28 cellular contexts compared by ENCODE assay signal in the genomic region with DNA sequence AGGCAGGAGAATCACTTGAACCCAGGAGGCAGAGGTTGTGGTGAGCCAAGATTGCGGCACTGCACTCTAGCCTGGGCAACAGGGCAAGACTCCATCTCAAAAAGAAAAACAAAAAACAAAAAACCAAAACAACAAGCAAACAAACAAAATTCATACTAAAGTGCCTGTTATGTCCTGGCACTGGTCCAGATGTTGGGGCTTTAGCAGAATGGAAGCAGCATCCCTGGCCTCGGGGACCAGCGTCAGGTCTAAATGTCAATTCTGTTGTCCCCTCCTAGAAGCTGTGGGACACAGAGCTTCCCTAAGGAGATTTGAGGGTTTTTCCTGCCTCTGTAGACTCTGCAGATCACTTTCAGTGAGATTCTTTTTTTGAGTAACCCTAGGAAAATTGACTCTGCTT.
"Had no signal": no experiment of that assay in that cellular context is flagged by ENCODE, and none has a peak within 500 bp of the region (broad histone marks: within the 10 kb centered on the region; RNA-seq: fewer than 3 reads in every experiment).

No MANE protein-coding gene starts in this region.

- DNase-seq: activated CD4-positive, alpha-beta memory T cell treated with anti-CD3 and anti-CD28 coated beads, Interleukin-2, amount 10 ng/mL, durations not matched to agents 7 days and 5 days; activated CD4-positive, alpha-beta T cell treated with anti-CD3 and anti-CD28 coated beads, Interleukin-2, amount 10 ng/mL, durations not matched to agents 24 days and 14 days; activated CD4-positive, CD25-positive, alpha-beta regulatory T cell treated with anti-CD3 and anti-CD28 coated beads, Interleukin-2, amount 50 U/mL, for 72 hours; activated CD8-positive, alpha-beta memory T cell treated with anti-CD3 and anti-CD28 coated beads, Interleukin-2, amount 10 ng/mL, durations not matched to agents 7 days and 5 days; activated naive CD4-positive, alpha-beta T cell; activated T-cell treated with anti-CD3 and anti-CD28 coated beads, Interleukin-2, amount 50 U/mL, for 48 hours; dorsolateral prefrontal cortex; effector memory CD4-positive, alpha-beta T cell; erythroblast; islet precursor cell; left ventricle myocardium superior; naive thymus-derived CD4-positive, alpha-beta T cell; pancreas; stimulated activated CD4-positive, alpha-beta T cell treated with anti-CD3 and anti-CD28 coated beads, Interleukin-2, amount 100 ng/mL, for 48 hours; stimulated activated naive CD4-positive, alpha-beta T cell treated with Interleukin-2 at 50 U/mL for 16 hours; SW 1271; T-helper 9 cell; upper lobe of left lung had no signal

- H3K9me3 ChIP-seq: breast epithelium, gastroesophageal sphincter, pancreas, right atrium auricular region, thoracic aorta, upper lobe of left lung, vagina had no signal

- H3K27ac ChIP-seq: breast epithelium, dorsolateral prefrontal cortex, hepatocyte, pancreas, right atrium auricular region, thoracic aorta, upper lobe of left lung, vagina had no signal

- H3K36me3 ChIP-seq: breast epithelium, gastroesophageal sphincter, pancreas, right atrium auricular region, thoracic aorta, vagina had no signal

- H3K4me1 ChIP-seq: breast epithelium, pancreas, right atrium auricular region, upper lobe of left lung, vagina had no signal

- H3K4me3 ChIP-seq: breast epithelium, dorsolateral prefrontal cortex, gastroesophageal sphincter, hepatocyte, pancreas, right atrium auricular region, thoracic aorta, upper lobe of left lung, vagina had no signal

- ATAC-seq: activated CD8-positive, alpha-beta memory T cell treated with anti-CD3 and anti-CD28 coated beads, Interleukin-2, amount 10 ng/mL, durations not matched to agents 7 days and 5 days; activated naive CD4-positive, alpha-beta T cell treated with anti-CD3 and anti-CD28 coated beads, Interleukin-2, amount 50 U/mL, for 72 hours; gastroesophageal sphincter; left ventricle myocardium superior; naive thymus-derived CD4-positive, alpha-beta T cell had no signal

- H3K4me3 Mint-ChIP-seq: activated CD4-positive, alpha-beta memory T cell treated with anti-CD3 and anti-CD28 coated beads, Interleukin-2, amount 10 ng/mL, durations not matched to agents 7 days and 5 days; activated CD4-positive, alpha-beta T cell treated with anti-CD3 and anti-CD28 coated beads, Interleukin-2, amount 10 ng/mL, durations not matched to agents 24 days and 14 days; activated CD8-positive, alpha-beta memory T cell treated with anti-CD3 and anti-CD28 coated beads, Interleukin-2, amount 10 ng/mL, durations not matched to agents 7 days and 5 days; central memory CD8-positive, alpha-beta T cell; naive thymus-derived CD4-positive, alpha-beta T cell; T-helper 1 cell treated with Interleukin-12 subunit alpha and Interleukin-12 subunit beta and Interleukin-4 antibody, amounts not matched to agents 30 μg/mL and 1 μg/mL, for 36 hours had no signal

- H3K27me3 Mint-ChIP-seq: activated CD4-positive, alpha-beta memory T cell treated with anti-CD3 and anti-CD28 coated beads, Interleukin-2, amount 10 ng/mL, durations not matched to agents 7 days and 5 days; activated CD4-positive, alpha-beta T cell treated with anti-CD3 and anti-CD28 coated beads, Interleukin-2, amount 10 ng/mL, durations not matched to agents 24 days and 14 days; activated CD8-positive, alpha-beta memory T cell treated with anti-CD3 and anti-CD28 coated beads, Interleukin-2, amount 10 ng/mL, durations not matched to agents 7 days and 5 days; central memory CD8-positive, alpha-beta T cell; naive thymus-derived CD4-positive, alpha-beta T cell had no signal

- H3K36me3 Mint-ChIP-seq: activated CD8-positive, alpha-beta memory T cell treated with anti-CD3 and anti-CD28 coated beads, Interleukin-2, amount 10 ng/mL, durations not matched to agents 7 days and 5 days; activated naive CD4-positive, alpha-beta T cell treated with anti-CD3 and anti-CD28 coated beads, Interleukin-2, amount 50 U/mL, for 72 hours had no signal

- H3K27me3 ChIP-seq: breast epithelium, dorsolateral prefrontal cortex, gastroesophageal sphincter, hepatocyte, pancreas, right atrium auricular region, upper lobe of left lung, vagina had no signal

- H3K9me3 Mint-ChIP-seq: activated CD4-positive, alpha-beta memory T cell treated with anti-CD3 and anti-CD28 coated beads, Interleukin-2, amount 10 ng/mL, durations not matched to agents 7 days and 5 days; activated CD4-positive, alpha-beta T cell treated with anti-CD3 and anti-CD28 coated beads, Interleukin-2, amount 10 ng/mL, durations not matched to agents 24 days and 14 days; activated naive CD4-positive, alpha-beta T cell treated with anti-CD3 and anti-CD28 coated beads, Interleukin-2, amount 50 U/mL, for 72 hours; activated T-helper 2 cell treated with anti-CD3 and anti-CD28 coated beads, Interferon-gamma antibody, Interleukin-2, Interleukin-4, amounts not matched to agents 10 μg/mL and 5 μg/mL and 100 μg/mL, durations not matched to agents 14 hours and 24 hours and 36 hours; central memory CD8-positive, alpha-beta T cell; T-helper 1 cell treated with Interleukin-12 subunit alpha and Interleukin-12 subunit beta and Interleukin-4 antibody, amounts not matched to agents 30 μg/mL and 1 μg/mL, for 36 hours had no signal

- H3K4me1 Mint-ChIP-seq: activated CD4-positive, alpha-beta memory T cell treated with anti-CD3 and anti-CD28 coated beads, Interleukin-2, amount 10 ng/mL, durations not matched to agents 7 days and 5 days; central memory CD8-positive, alpha-beta T cell had no signal

- H3K27ac Mint-ChIP-seq: activated CD4-positive, alpha-beta memory T cell treated with anti-CD3 and anti-CD28 coated beads, Interleukin-2, amount 10 ng/mL, durations not matched to agents 7 days and 5 days; activated CD4-positive, alpha-beta T cell treated with anti-CD3 and anti-CD28 coated beads, Interleukin-2, amount 10 ng/mL, durations not matched to agents 24 days and 14 days; activated CD8-positive, alpha-beta memory T cell treated with anti-CD3 and anti-CD28 coated beads, Interleukin-2, amount 10 ng/mL, durations not matched to agents 7 days and 5 days; activated naive CD4-positive, alpha-beta T cell treated with anti-CD3 and anti-CD28 coated beads, Interleukin-2, amount 50 U/mL, for 72 hours; activated T-helper 2 cell treated with anti-CD3 and anti-CD28 coated beads, Interferon-gamma antibody, Interleukin-2, Interleukin-4, amounts not matched to agents 10 μg/mL and 5 μg/mL and 100 μg/mL, durations not matched to agents 14 hours and 24 hours and 36 hours; naive thymus-derived CD4-positive, alpha-beta T cell; T-helper 1 cell treated with Interleukin-12 subunit alpha and Interleukin-12 subunit beta and Interleukin-4 antibody, amounts not matched to agents 30 μg/mL and 1 μg/mL, for 36 hours had no signal
